In the genomic region with DNA sequence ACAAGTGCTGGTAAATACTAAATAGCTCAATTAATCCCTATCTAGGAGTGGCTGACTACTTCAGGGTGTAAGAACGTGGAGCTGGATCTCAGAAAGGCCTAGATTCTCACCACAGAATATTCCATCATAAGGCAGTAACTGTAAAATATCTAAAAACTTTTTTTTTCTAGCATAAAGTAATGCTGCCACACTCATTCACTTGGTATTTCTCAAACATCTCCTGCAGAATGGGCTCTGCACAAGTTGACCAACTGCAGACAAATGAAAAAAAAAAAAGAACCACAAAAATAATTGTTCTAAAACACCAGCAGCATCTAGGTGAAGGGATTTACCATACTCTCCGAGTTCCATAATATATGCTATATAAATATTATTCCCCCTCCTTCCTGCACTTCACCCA, we compare ENCODE assay signal across 9 cellular contexts. TPM values are rescaled to one million over a fixed set of nuclear protein-coding genes. Genes with fewer than 3 reads are reported as not detected.
DNase-seq lines count a peak whose midpoint lies in the region; TF ChIP-seq lines count a peak whose summit lies in the region.
"Had no signal": no experiment of that assay in that cellular context is flagged by ENCODE, and none has a peak within 500 bp of the region (broad histone marks: within the 10 kb centered on the region; RNA-seq: fewer than 3 reads in every experiment).

No MANE protein-coding gene starts in this region.

- peak overlapping the region; percentile 87 for H3K4me3 ChIP-seq in adipocyte (ENCODE audit: low read length)
- 0 out of 2 replicates have a peak overlapping the region, but pooled peaks have one; percentile 67 for H3K4me3 ChIP-seq in iPS-20b (ENCODE audit: low read length)

- no peaks in the 10 kb centered on the region for H3K9me3 ChIP-seq in adipocyte (ENCODE audit: control insufficient read depth, low read length)
- H3K9me3 ChIP-seq in iPS-20b (ENCODE audit: insufficient read depth, low read depth, low read length) = no peaks in the 10 kb centered on the region

- H3K4me1 Mint-ChIP-seq in activated CD4-positive, alpha-beta T cell treated with anti-CD3 and anti-CD28 coated beads, Interleukin-2, amount 10 ng/mL, durations not matched to agents 24 days and 14 days = peaks cover 14% of the 10 kb centered on the region

- peaks cover 39% of the 10 kb centered on the region for H3K27me3 Mint-ChIP-seq in activated CD4-positive, alpha-beta T cell treated with anti-CD3 and anti-CD28 coated beads, Interleukin-2, amount 10 ng/mL, durations not matched to agents 24 days and 14 days

- POLR2A ChIA-PET in HEK293T (lab: Yijun Ruan, JAX) = no interaction called here

- no peak overlapping the region for H3K27ac Mint-ChIP-seq in activated CD4-positive, alpha-beta T cell treated with anti-CD3 and anti-CD28 coated beads, Interleukin-2, amount 10 ng/mL, durations not matched to agents 24 days and 14 days

- H3K36me3 ChIP-seq in adipocyte (ENCODE audit: control insufficient read depth, insufficient read depth, low read length, severe bottlenecking) (no peaks in the 10 kb centered on the region), iPS-20b (ENCODE audit: insufficient read depth, low read depth, low read length) (no peaks in the 10 kb centered on the region)

- intact Hi-C loops in activated CD4-positive, alpha-beta T cell treated with anti-CD3 and anti-CD28 coated beads, Interleukin-2, amount 10 ng/mL, durations not matched to agents 24 days and 14 days (cut with micrococcal nuclease) = loop anchor here (5.0 kb wide), 1 partner anchor 39 kb away; no protein-coding TSS in a partner anchor

- CTCF ChIA-PET in HEK293T (lab: Yijun Ruan, JAX) = interaction anchor here (0.8 kb wide), 1 partner anchor 10 kb away, joined by 3 read pairs; no protein-coding TSS in a partner anchor

- DNase-seq in activated CD4-positive, alpha-beta T cell treated with anti-CD3 and anti-CD28 coated beads, Interleukin-2, amount 10 ng/mL, durations not matched to agents 24 days and 14 days = no peak
- no peak for DNase-seq in activated CD4-positive, alpha-beta T cell treated with anti-CD3 and anti-CD28 coated beads, Interleukin-2, amount 50 U/mL, for 4 hours
- DNase-seq in adipocyte (ENCODE audit: low read depth) = peak; percentile 60
- peak; percentile 15 for DNase-seq in superior temporal gyrus (ENCODE audit: extremely low spot score)
- DNase-seq in ureter (ENCODE audit: low spot score) = no peak
- no peak for DNase-seq in HEK293T (ENCODE audit: extremely low spot score)
- DNase-seq in SHP77 treated with DMSO at 0.1 percent for 48 hours (lab: John Stamatoyannopoulos, UW) = no peak

- no peaks in the 10 kb centered on the region for H3K36me3 Mint-ChIP-seq in activated CD4-positive, alpha-beta T cell treated with anti-CD3 and anti-CD28 coated beads, Interleukin-2, amount 10 ng/mL, durations not matched to agents 24 days and 14 days (ENCODE audit: low read depth)

- H3K9ac ChIP-seq in adipocyte (ENCODE audit: low read length) (peak overlapping the region; percentile 93), iPS-20b (ENCODE audit: low read depth, low read length) (no peak overlapping the region)

- H3K27ac ChIP-seq in iPS-20b (ENCODE audit: low read length) = no peak overlapping the region

- H3K4me1 ChIP-seq in adipocyte (ENCODE audit: control insufficient read depth, insufficient read depth, low read length) = peaks cover 24% of the 10 kb centered on the region
- H3K4me1 ChIP-seq in iPS-20b (ENCODE audit: insufficient read depth, low read length) = peaks cover 5% of the 10 kb centered on the region

- H3K9me3 Mint-ChIP-seq in activated CD4-positive, alpha-beta T cell treated with anti-CD3 and anti-CD28 coated beads, Interleukin-2, amount 10 ng/mL, durations not matched to agents 24 days and 14 days = no peaks in the 10 kb centered on the region

- H3K27me3 ChIP-seq in adipocyte (replicated peaks; ENCODE audit: control insufficient read depth, insufficient read depth, low read length) = no peaks in the 10 kb centered on the region
- peaks cover 49% of the 10 kb centered on the region for H3K27me3 ChIP-seq in iPS-20b (ENCODE audit: insufficient read depth, low read length)

- peak overlapping the region; percentile 6 for H3K4me3 Mint-ChIP-seq in activated CD4-positive, alpha-beta T cell treated with anti-CD3 and anti-CD28 coated beads, Interleukin-2, amount 10 ng/mL, durations not matched to agents 24 days and 14 days

TF ChIP-seq in HEK293T, 16 proteins besides CTCF, POLR2A, EP300 and RAD21:
- TF ChIP-seq ZNF384 (IDR thresholded peaks at IDR 0.05) = no peak
- TF ChIP-seq, protein P1, sequence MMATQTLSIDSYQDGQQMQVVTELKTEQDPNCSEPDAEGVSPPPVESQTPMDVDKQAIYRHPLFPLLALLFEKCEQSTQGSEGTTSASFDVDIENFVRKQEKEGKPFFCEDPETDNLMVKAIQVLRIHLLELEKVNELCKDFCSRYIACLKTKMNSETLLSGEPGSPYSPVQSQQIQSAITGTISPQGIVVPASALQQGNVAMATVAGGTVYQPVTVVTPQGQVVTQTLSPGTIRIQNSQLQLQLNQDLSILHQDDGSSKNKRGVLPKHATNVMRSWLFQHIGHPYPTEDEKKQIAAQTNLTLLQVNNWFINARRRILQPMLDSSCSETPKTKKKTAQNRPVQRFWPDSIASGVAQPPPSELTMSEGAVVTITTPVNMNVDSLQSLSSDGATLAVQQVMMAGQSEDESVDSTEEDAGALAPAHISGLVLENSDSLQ (IDR thresholded peaks at IDR 0.05) = no peak
- no peak for TF ChIP-seq L3MBTL2 (conservative IDR thresholded peaks at IDR 0.05)
- TF ChIP-seq FOXM1 (IDR thresholded peaks at IDR 0.05; ENCODE audit: borderline replicate concordance) = no peak
- TF ChIP-seq NFRKB (IDR thresholded peaks at IDR 0.05) = no peak
- no peak for TF ChIP-seq SP1 (IDR thresholded peaks at IDR 0.05)

RNA-seq across cellular contexts. Expression of a gene that starts 9.0 kb away (rescaled TPM):
- total RNA-seq in activated CD4-positive, alpha-beta T cell treated with anti-CD3 and anti-CD28 coated beads, Interleukin-2, amount 10 ng/mL, durations not matched to agents 24 days and 14 days = not detected in 2 replicates
- total RNA-seq in ureter = not detected
- total RNA-seq: M059J had no signal

RNA-seq across cellular contexts. Expression of a gene that starts 26.7 kb away (rescaled TPM):
- 1.1 and 1.2 TPM in 2 replicates for total RNA-seq in activated CD4-positive, alpha-beta T cell treated with anti-CD3 and anti-CD28 coated beads, Interleukin-2, amount 10 ng/mL, durations not matched to agents 24 days and 14 days
- 3.6 TPM for total RNA-seq in ureter

RNA-seq across cellular contexts. Expression of a gene that starts 46.5 kb away (rescaled TPM):
- total RNA-seq in activated CD4-positive, alpha-beta T cell treated with anti-CD3 and anti-CD28 coated beads, Interleukin-2, amount 10 ng/mL, durations not matched to agents 24 days and 14 days = 1.5 TPM in 2 replicates
- 1.6 TPM for total RNA-seq in ureter

RNA-seq across cellular contexts. Expression of a gene that starts 51.3 kb away (rescaled TPM):
- total RNA-seq in activated CD4-positive, alpha-beta T cell treated with anti-CD3 and anti-CD28 coated beads, Interleukin-2, amount 10 ng/mL, durations not matched to agents 24 days and 14 days = not detected in 2 replicates
- total RNA-seq in ureter = 0.49 TPM
- total RNA-seq: M059J had no signal

Comparison
In these comparisons a context has a peak if more than half of its experiments do, and no peak if none do; other contexts are left out.
1. DNase-seq: peak in adipocyte (single experiment) and superior temporal gyrus (single experiment); none in activated CD4-positive, alpha-beta T cell treated with anti-CD3 and anti-CD28 coated beads, Interleukin-2, amount 10 ng/mL, durations not matched to agents 24 days and 14 days (single experiment), activated CD4-positive, alpha-beta T cell treated with anti-CD3 and anti-CD28 coated beads, Interleukin-2, amount 50 U/mL, for 4 hours (0 of 2), ureter (single experiment), HEK293T (single experiment) and SHP77 treated with DMSO at 0.1 percent for 48 hours (single experiment).